In the genomic region with DNA sequence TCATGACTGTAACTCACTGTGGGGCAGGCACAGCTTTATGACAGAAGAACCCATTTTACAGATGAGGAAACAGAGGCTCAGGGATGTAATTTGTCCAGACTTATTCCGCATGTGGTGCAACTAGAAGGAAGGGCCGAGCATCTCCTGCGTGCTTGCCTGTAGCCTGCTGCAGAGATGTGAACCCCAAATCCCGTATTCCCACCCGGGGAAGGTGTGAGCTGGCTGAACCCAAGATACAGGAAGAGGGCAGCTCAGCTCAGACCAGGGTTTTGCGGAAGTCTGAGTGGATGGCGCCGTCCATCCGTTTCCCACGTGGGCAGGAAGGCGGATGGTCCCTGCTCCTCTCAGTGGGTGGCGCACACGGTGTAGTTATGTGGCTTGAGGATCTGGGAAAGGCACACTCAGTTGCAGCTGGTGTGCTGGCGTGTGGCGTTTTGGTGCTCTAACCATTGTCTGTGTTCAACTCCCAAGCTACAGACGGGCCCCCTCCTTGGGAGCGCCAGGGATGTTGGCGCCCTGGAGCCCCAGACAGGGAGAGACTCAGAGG, we compare ENCODE assay signal across 18 cellular contexts. TPM values are rescaled to one million over a fixed set of nuclear protein-coding genes. Genes with fewer than 3 reads are reported as not detected.
DNase-seq lines count a peak whose midpoint lies in the region; ATAC-seq, FAIRE-seq and TF ChIP-seq lines count a peak whose summit lies in the region.
"Had no signal": no experiment of that assay in that cellular context is flagged by ENCODE, and none has a peak within 500 bp of the region (broad histone marks: within the 10 kb centered on the region; RNA-seq: fewer than 3 reads in every experiment).

No MANE protein-coding gene starts in this region.

- H4K20me1 ChIP-seq in HepG2 (ENCODE audit: insufficient read depth, low read length), result no peaks in the 10 kb centered on the region

- no peak for TF ChIP-seq EP300 in HepG2 (IDR thresholded peaks at IDR 0.05; ENCODE audit: low read depth in 2 of 2, low read length in 2 of 2)
- TF ChIP-seq EP300 in HepG2 (CRISPR knock-in tag; IDR thresholded peaks at IDR 0.05; ENCODE audit: borderline replicate concordance), result no peak

- no peak for ATAC-seq in HepG2
- ATAC-seq: A549; activated CD4-positive, CD25-positive, alpha-beta regulatory T cell treated with anti-CD3 and anti-CD28 coated beads, Interleukin-2, amount 50 U/mL, for 24 hours; CD8-positive, alpha-beta T cell; naive thymus-derived CD4-positive, alpha-beta T cell had no signal

- no peak overlapping the region for H3K9ac ChIP-seq in HepG2 (ENCODE audit: insufficient read depth, low read depth, low read length)
- H3K9ac ChIP-seq: KMS-11 had no signal

- no peak overlapping the region for H3K4me3 ChIP-seq in HepG2 (replicated peaks in 1 of 3; ENCODE audit: insufficient read depth in 1 of 3, low read depth in 2 of 3, low read length in 3 of 3)
- H3K4me3 ChIP-seq: A549, esophagus squamous epithelium, SK-N-MC had no signal

- POLR2A ChIA-PET in HepG2 (lab: Yijun Ruan, JAX), result no interaction called here

- H3K9me3 ChIP-seq in HepG2 (ENCODE audit: low read length), result no peaks in the 10 kb centered on the region
- H3K9me3 ChIP-seq: A549, esophagus squamous epithelium had no signal

- H3K27ac ChIP-seq in HepG2 (ENCODE audit: extremely low read length, insufficient read depth, low read length), result no peak overlapping the region
- H3K27ac ChIP-seq: A549, esophagus squamous epithelium, KMS-11, SK-N-MC had no signal

- no peak overlapping the region for H2AFZ ChIP-seq in HepG2 (ENCODE audit: low read length)

- no peak for TF ChIP-seq RAD21 in HepG2 (CRISPR knock-in tag; IDR thresholded peaks at IDR 0.05)

- in situ Hi-C loops in HepG2 (cut with HindIII; ENCODE audit: extremely low pct_ligation_motif_present, low pct_unique_long_range_greater_than_20kb), result no loop called here

- no peaks in the 10 kb centered on the region for H3K79me2 ChIP-seq in HepG2 (ENCODE audit: insufficient read depth, low read length)

- 64% methylated on average over 14 of the region's 18 CpGs for WGBS in HepG2 (ENCODE audit: low lambda C conversion rate)

- FAIRE-seq in HepG2 (lab: Jason Lieb, UNC) (no peak), GM12892 (lab: Jason Lieb, UNC) (no peak)
- FAIRE-seq: A549 had no signal

- no peaks in the 10 kb centered on the region; a peak in 2 of 5 replicates for H3K27me3 ChIP-seq in HepG2 (ENCODE audit: control insufficient read depth in 1 of 2, insufficient read depth in 2 of 2, low read length in 2 of 2)
- H3K27me3 ChIP-seq: esophagus squamous epithelium had no signal

- DNase-seq in NCI-H2107 treated with DMSO at 0.1 percent for 48 hours (lab: John Stamatoyannopoulos, UW; ENCODE audit: unreplicated experiment) (peak; percentile 21), NCI-H2107 (lab: John Stamatoyannopoulos, UW) (no peak), Daoy (ENCODE audit: low read depth) (peak; percentile 65), UCSD-AML1 (lab: John Stamatoyannopoulos, UW; ENCODE audit: unreplicated experiment) (peak; percentile 76), HepG2 (ENCODE audit: low spot score) (no peak), GM12892 (ENCODE audit: insufficient read length) (no peak), CD1c-positive myeloid dendritic cell (ENCODE audit: extremely low spot score) (no peak)
- DNase-seq in stimulated activated CD4-positive, alpha-beta T cell treated with anti-CD3 and anti-CD28 coated beads, Interleukin-4, amount 100 ng/mL, for 4 hours, result no peak
- DNase-seq: CD8-positive, alpha-beta T cell; cortex of kidney; esophagus squamous epithelium; GOT3; NCI-H2081 had no signal

- BruUV-seq in HepG2 (replicated peaks; lab: Mats Ljungman, UMichigan), result no TSS peak

- intact Hi-C loops in HepG2 (cut with micrococcal nuclease; ENCODE audit: unreplicated experiment), result no loop called here

- no peak for TF ChIP-seq POLR2A in HepG2 (IDR thresholded peaks at IDR 0.05; ENCODE audit: insufficient read depth in 1 of 2, low read depth in 2 of 2, low read length in 2 of 2)
- TF ChIP-seq POLR2A in GM12892 (IDR thresholded peaks at IDR 0.05; ENCODE audit: low read depth, low read length), result no peak

- no peak overlapping the region for H3K4me2 ChIP-seq in HepG2 (ENCODE audit: low read depth, low read length)
- H3K4me2 ChIP-seq: A549, KMS-11 had no signal

- H3K4me1 ChIP-seq in HepG2 (ENCODE audit: insufficient read depth, low read length), result peaks cover 8% of the 10 kb centered on the region; the same call in 1 of the 2 replicates
- H3K4me1 ChIP-seq: A549 had no signal

- H3K36me3 ChIP-seq in HepG2 (replicated peaks in 1 of 2; ENCODE audit: control insufficient read depth in 1 of 2, insufficient read depth in 2 of 2, low read length in 2 of 2), result no peaks in the 10 kb centered on the region

- TF ChIP-seq CTCF in HepG2 (CRISPR knock-in tag; IDR thresholded peaks at IDR 0.05), result no peak

- CTCF ChIA-PET in HepG2 (lab: Yijun Ruan, JAX; ENCODE audit: low intra/inter-chr PET ratio, low total read pairs), result no interaction called here

RNA-seq across cellular contexts. Expression of a gene that starts 1.2 kb away (rescaled TPM):
- total RNA-seq in Daoy (2014; rRNA removed; shearing (Covaris generic)), result 30.6 and 31.3 TPM in 2 replicates
- total RNA-seq in HepG2 (2016; rRNA removed; fragmentation: Illumina TruSeq; extraction: Trizol), result 2.6 and 7.8 TPM in 2 replicates
- 3.6 and 4.0 TPM in 2 replicates for total RNA-seq in HepG2 (2016; cell fraction: cytosol; rRNA removed; fragmentation: Illumina TruSeq; extraction: Trizol; ENCODE audit: low read depth)
- total RNA-seq in HepG2 (2016; cell fraction: insoluble cytoplasmic fraction; rRNA removed; fragmentation: Illumina TruSeq; extraction: Trizol), result 2.9 and 8.4 TPM in 2 replicates
- total RNA-seq in HepG2 (2016; cell fraction: membrane; rRNA removed; fragmentation: Illumina TruSeq; extraction: Trizol), result 2.6 and 3.1 TPM in 2 replicates
- total RNA-seq in HepG2 (2016; cell fraction: nucleus; rRNA removed; fragmentation: Illumina TruSeq; extraction: Trizol), result 8.6 and 11.9 TPM in 2 replicates
- 15.5 and 16.6 TPM in 2 replicates for polyA plus RNA-seq in HepG2 (2011; rRNA removed)
- 3.4 and 5.7 TPM in 2 replicates for polyA plus RNA-seq in HepG2 (2011; cell fraction: cytosol; rRNA removed)
- 81.7 and 94.3 TPM in 2 replicates for polyA plus RNA-seq in HepG2 (2011; cell fraction: nucleus; rRNA removed)
- 6.3 and 6.8 TPM in 2 replicates for polyA plus RNA-seq in HepG2 (2012)
- polyA plus RNA-seq in HepG2 (2016; cell fraction: cytosol; fragmentation: Illumina TruSeq; extraction: Trizol; ENCODE audit: low read depth), result 0.84 and 0.97 TPM in 2 replicates
- polyA plus RNA-seq in HepG2 (2016; cell fraction: insoluble cytoplasmic fraction; fragmentation: Illumina TruSeq; extraction: Trizol; ENCODE audit: low read depth), result 2.3 and 2.7 TPM in 2 replicates
- 1.2 and 1.7 TPM in 2 replicates for polyA plus RNA-seq in HepG2 (2016; cell fraction: membrane; fragmentation: Illumina TruSeq; extraction: Trizol; ENCODE audit: low read depth)
- polyA plus RNA-seq in HepG2 (2016; cell fraction: nucleus; fragmentation: Illumina TruSeq; extraction: Trizol; ENCODE audit: insufficient read depth, low read depth), result 42.1 and 44.2 TPM in 2 replicates
- polyA minus RNA-seq in HepG2 (2011; rRNA and poly(A)+ RNA removed; ENCODE audit: low replicate concordance), result 18.9 and 23.5 TPM in 2 replicates
- polyA minus RNA-seq in HepG2 (2011; cell fraction: cytosol; rRNA and poly(A)+ RNA removed), result 3.0 and 3.3 TPM in 2 replicates
- polyA minus RNA-seq in HepG2 (2011; cell fraction: nucleus; rRNA and poly(A)+ RNA removed), result 22.1 and 23.3 TPM in 2 replicates
- polyA plus RNA-seq in GM12892 (2012; ENCODE audit: missing spikeins), result 3.1 TPM

RNA-seq across cellular contexts. Expression of a gene that starts 27.2 kb away (rescaled TPM):
- total RNA-seq in Daoy (2014; rRNA removed; shearing (Covaris generic)), result 306 and 832 TPM in 2 replicates
- 859 and 11,018 TPM in 2 replicates for total RNA-seq in HepG2 (2016; rRNA removed; fragmentation: Illumina TruSeq; extraction: Trizol)
- 16,281 and 17,236 TPM in 2 replicates for total RNA-seq in HepG2 (2016; cell fraction: cytosol; rRNA removed; fragmentation: Illumina TruSeq; extraction: Trizol; ENCODE audit: low read depth)
- 1,309 and 10,613 TPM in 2 replicates for total RNA-seq in HepG2 (2016; cell fraction: insoluble cytoplasmic fraction; rRNA removed; fragmentation: Illumina TruSeq; extraction: Trizol)
- 2,848 and 3,475 TPM in 2 replicates for total RNA-seq in HepG2 (2016; cell fraction: membrane; rRNA removed; fragmentation: Illumina TruSeq; extraction: Trizol)
- total RNA-seq in HepG2 (2016; cell fraction: nucleus; rRNA removed; fragmentation: Illumina TruSeq; extraction: Trizol), result 52,466 and 64,417 TPM in 2 replicates
- under 0.01 TPM in 2 replicates for polyA plus RNA-seq in HepG2 (2011; rRNA removed)
- under 0.01 TPM in 2 replicates for polyA plus RNA-seq in HepG2 (2011; cell fraction: cytosol; rRNA removed)
- polyA plus RNA-seq in HepG2 (2011; cell fraction: nucleus; rRNA removed), result under 0.01 TPM in 2 replicates
- polyA plus RNA-seq in HepG2 (2012), result 78.2 TPM in 1 of 2 replicates, not detected in the other
- polyA plus RNA-seq in HepG2 (2016; cell fraction: cytosol; fragmentation: Illumina TruSeq; extraction: Trizol; ENCODE audit: low read depth), result 27.3 and 44.4 TPM in 2 replicates
- not detected in 2 replicates for polyA plus RNA-seq in HepG2 (2016; cell fraction: insoluble cytoplasmic fraction; fragmentation: Illumina TruSeq; extraction: Trizol; ENCODE audit: low read depth)
- not detected in 2 replicates for polyA plus RNA-seq in HepG2 (2016; cell fraction: membrane; fragmentation: Illumina TruSeq; extraction: Trizol; ENCODE audit: low read depth)
- polyA plus RNA-seq in HepG2 (2016; cell fraction: nucleus; fragmentation: Illumina TruSeq; extraction: Trizol; ENCODE audit: insufficient read depth, low read depth), result 32.8 TPM in 1 of 2 replicates, not detected in the other
- polyA minus RNA-seq in HepG2 (2011; rRNA and poly(A)+ RNA removed; ENCODE audit: low replicate concordance), result 12,820 and 15,604 TPM in 2 replicates
- polyA minus RNA-seq in HepG2 (2011; cell fraction: cytosol; rRNA and poly(A)+ RNA removed), result 90,102 and 105,040 TPM in 2 replicates
- polyA minus RNA-seq in HepG2 (2011; cell fraction: nucleus; rRNA and poly(A)+ RNA removed), result 42,574 and 58,030 TPM in 2 replicates
- 139 TPM for polyA plus RNA-seq in GM12892 (2012; ENCODE audit: missing spikeins)
- polyA plus RNA-seq: naive thymus-derived CD4-positive, alpha-beta T cell had no signal

RNA-seq across cellular contexts. Expression of a gene that starts 57.5 kb away (rescaled TPM):
- total RNA-seq in Daoy (2014; rRNA removed; shearing (Covaris generic)), result 150 and 213 TPM in 2 replicates
- total RNA-seq in HepG2 (2016; rRNA removed; fragmentation: Illumina TruSeq; extraction: Trizol), result 0.21 and 1.1 TPM in 2 replicates
- 0.40 and 0.62 TPM in 2 replicates for total RNA-seq in HepG2 (2016; cell fraction: cytosol; rRNA removed; fragmentation: Illumina TruSeq; extraction: Trizol; ENCODE audit: low read depth)
- total RNA-seq in HepG2 (2016; cell fraction: insoluble cytoplasmic fraction; rRNA removed; fragmentation: Illumina TruSeq; extraction: Trizol), result 0.27 and 0.93 TPM in 2 replicates
- total RNA-seq in HepG2 (2016; cell fraction: membrane; rRNA removed; fragmentation: Illumina TruSeq; extraction: Trizol), result 0.37 and 0.38 TPM in 2 replicates
- total RNA-seq in HepG2 (2016; cell fraction: nucleus; rRNA removed; fragmentation: Illumina TruSeq; extraction: Trizol), result 0.66 and 1.8 TPM in 2 replicates
- polyA plus RNA-seq in HepG2 (2011; rRNA removed), result 1.4 and 2.1 TPM in 2 replicates
- polyA plus RNA-seq in HepG2 (2011; cell fraction: cytosol; rRNA removed), result 1.5 and 1.8 TPM in 2 replicates
- 3.8 and 4.2 TPM in 2 replicates for polyA plus RNA-seq in HepG2 (2011; cell fraction: nucleus; rRNA removed)
- polyA plus RNA-seq in HepG2 (2012), result 1.1 and 1.6 TPM in 2 replicates
- polyA plus RNA-seq in HepG2 (2016; cell fraction: cytosol; fragmentation: Illumina TruSeq; extraction: Trizol; ENCODE audit: low read depth), result 1.2 and 1.3 TPM in 2 replicates
- polyA plus RNA-seq in HepG2 (2016; cell fraction: insoluble cytoplasmic fraction; fragmentation: Illumina TruSeq; extraction: Trizol; ENCODE audit: low read depth), result 0.25 and 0.36 TPM in 2 replicates
- 0.59 and 0.74 TPM in 2 replicates for polyA plus RNA-seq in HepG2 (2016; cell fraction: membrane; fragmentation: Illumina TruSeq; extraction: Trizol; ENCODE audit: low read depth)
- polyA plus RNA-seq in HepG2 (2016; cell fraction: nucleus; fragmentation: Illumina TruSeq; extraction: Trizol; ENCODE audit: insufficient read depth, low read depth), result 1.4 and 2.5 TPM in 2 replicates
- 1.7 TPM in 1 of 2 replicates, not detected in the other for polyA minus RNA-seq in HepG2 (2011; rRNA and poly(A)+ RNA removed; ENCODE audit: low replicate concordance)
- polyA minus RNA-seq in HepG2 (2011; cell fraction: cytosol; rRNA and poly(A)+ RNA removed), result 0.62 TPM in 1 of 2 replicates, not detected in the other
- polyA minus RNA-seq in HepG2 (2011; cell fraction: nucleus; rRNA and poly(A)+ RNA removed), result 1.4 TPM in 1 of 2 replicates, not detected in the other
- polyA plus RNA-seq in GM12892 (2012; ENCODE audit: missing spikeins), result not detected
- total RNA-seq: CD8-positive, alpha-beta T cell; naive thymus-derived CD4-positive, alpha-beta T cell had no signal

Comparison
In these comparisons a context has a peak if more than half of its experiments do, and no peak if none do; other contexts are left out.
1. DNase-seq: peak in NCI-H2107 treated with DMSO at 0.1 percent for 48 hours (single experiment), Daoy (single experiment) and UCSD-AML1 (single experiment); none in NCI-H2107 (single experiment), HepG2 (single experiment), GM12892 (single experiment), CD1c-positive myeloid dendritic cell (single experiment) and stimulated activated CD4-positive, alpha-beta T cell treated with anti-CD3 and anti-CD28 coated beads, Interleukin-4, amount 100 ng/mL, for 4 hours (0 of 2).
2. RNA of a gene that starts 57.5 kb away (total RNA-seq): 150 to 213 TPM in Daoy; 0.21 to 1.8 TPM in HepG2; every median in the first group is over 10 times any median in the second.